ENCODE assay signal across 8 cellular contexts in the genomic region with DNA sequence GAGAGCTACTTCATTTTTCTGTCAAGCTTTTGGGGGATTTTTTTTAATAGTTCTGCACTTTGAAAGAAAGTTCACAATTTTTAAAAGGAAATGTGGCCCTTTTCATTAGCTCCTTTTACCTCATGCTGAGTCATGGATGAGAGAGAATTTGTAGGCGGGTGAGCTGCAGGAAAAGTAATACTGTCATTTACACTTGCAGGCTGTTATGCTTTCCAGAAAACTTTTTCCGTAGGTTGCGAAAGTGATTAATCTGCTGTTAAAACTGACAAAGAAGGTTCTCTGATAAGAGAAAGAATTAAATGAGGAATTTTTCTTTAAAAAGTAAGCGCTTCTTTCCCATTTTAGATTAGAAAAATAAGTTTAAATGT.
DNase-seq lines count a peak whose midpoint lies in the region; ATAC-seq and TF ChIP-seq lines count a peak whose summit lies in the region.
"Had no signal": no experiment of that assay in that cellular context is flagged by ENCODE, and none has a peak within 500 bp of the region (broad histone marks: within the 10 kb centered on the region; RNA-seq: fewer than 3 reads in every experiment).

No MANE protein-coding gene starts in this region.

- no peak overlapping the region for H3K27ac Mint-ChIP-seq in endothelial cell (ENCODE audit: unreplicated experiment)

- H3K4me3 Mint-ChIP-seq in endothelial cell (ENCODE audit: unreplicated experiment): no peak overlapping the region

- TF ChIP-seq CTCF in HEK293 (tag by site-specific recombination; IDR thresholded peaks at IDR 0.05) (no peak), foreskin keratinocyte (conservative IDR thresholded peaks at IDR 0.05) (no peak), endothelial cell (IDR thresholded peaks at IDR 0.05; ENCODE audit: unreplicated experiment) (no peak)

- no peaks in the 10 kb centered on the region for H3K36me3 Mint-ChIP-seq in endothelial cell (ENCODE audit: low read depth, unreplicated experiment)

- peaks cover 7% of the 10 kb centered on the region for H3K4me1 Mint-ChIP-seq in endothelial cell (ENCODE audit: unreplicated experiment)

- no peaks in the 10 kb centered on the region for H3K27me3 ChIP-seq in foreskin keratinocyte

- CTCF ChIA-PET in HEK293 (lab: Yijun Ruan, JAX): interaction anchor here (0.5 kb wide), 1 partner anchor 29 kb away, joined by 4 read pairs; no protein-coding TSS in a partner anchor

- H3K36me3 ChIP-seq in HEK293 (ENCODE audit: control insufficient read depth in 2 of 2, insufficient read depth in 1 of 2, low read length in 2 of 2): no peaks in the 10 kb centered on the region

- H3K9me3 ChIP-seq in HEK293 (ENCODE audit: control insufficient read depth, insufficient read depth, low read depth, low read length): no peaks in the 10 kb centered on the region

- no peak overlapping the region for H3K4me3 ChIP-seq in HEK293 (ENCODE audit: low read depth, low read length)

- ATAC-seq in SK-N-SH treated with all-trans-retinoic acid at 6 μM for 48 hours (peak; percentile 74), foreskin keratinocyte (peak; percentile 82)

- no peak overlapping the region for H3K27ac ChIP-seq in HEK293 (ENCODE audit: extremely low read depth, low read depth, low read length)
- H3K27ac ChIP-seq in foreskin keratinocyte: peak overlapping the region; percentile 68

- DNase-seq in foreskin keratinocyte (peak; percentile 62 to 77), NCI-H1417 (lab: John Stamatoyannopoulos, UW) (no peak), endothelial cell (ENCODE audit: low spot score) (no peak), DMS114 treated with DMSO at 0.1 percent for 48 hours (lab: John Stamatoyannopoulos, UW; ENCODE audit: unreplicated experiment) (no peak)
- peak; percentile 24 for DNase-seq in stimulated activated CD4-positive, alpha-beta T cell treated with anti-CD3 and anti-CD28 coated beads, Interleukin-2, amount 100 ng/mL, for 4 hours (ENCODE audit: low read depth)
- DNase-seq: T-helper 9 cell had no signal

- H3K4me1 ChIP-seq in HEK293 (ENCODE audit: control insufficient read depth, insufficient read depth, low read length) (no peaks in the 10 kb centered on the region), foreskin keratinocyte (peaks cover 15% of the 10 kb centered on the region)

- H3K9me3 Mint-ChIP-seq in endothelial cell (ENCODE audit: unreplicated experiment): no peaks in the 10 kb centered on the region

- POLR2A ChIA-PET in HEK293 (lab: Yijun Ruan, JAX): no interaction called here

- H3K27me3 Mint-ChIP-seq in endothelial cell (ENCODE audit: unreplicated experiment): no peaks in the 10 kb centered on the region

TF ChIP-seq in HEK293, 187 proteins besides CTCF, POLR2A, EP300 and RAD21:
- no peak for TF ChIP-seq ZNF596 (tag by site-specific recombination; IDR thresholded peaks at IDR 0.05)
- no peak for TF ChIP-seq ZNF202 (tag by site-specific recombination; IDR thresholded peaks at IDR 0.05; ENCODE audit: borderline replicate concordance)
- TF ChIP-seq ZFHX2 (tag by site-specific recombination; conservative IDR thresholded peaks at IDR 0.05): peak; percentile 39; the same call in 1 of the 2 replicates
- TF ChIP-seq, protein P1, sequence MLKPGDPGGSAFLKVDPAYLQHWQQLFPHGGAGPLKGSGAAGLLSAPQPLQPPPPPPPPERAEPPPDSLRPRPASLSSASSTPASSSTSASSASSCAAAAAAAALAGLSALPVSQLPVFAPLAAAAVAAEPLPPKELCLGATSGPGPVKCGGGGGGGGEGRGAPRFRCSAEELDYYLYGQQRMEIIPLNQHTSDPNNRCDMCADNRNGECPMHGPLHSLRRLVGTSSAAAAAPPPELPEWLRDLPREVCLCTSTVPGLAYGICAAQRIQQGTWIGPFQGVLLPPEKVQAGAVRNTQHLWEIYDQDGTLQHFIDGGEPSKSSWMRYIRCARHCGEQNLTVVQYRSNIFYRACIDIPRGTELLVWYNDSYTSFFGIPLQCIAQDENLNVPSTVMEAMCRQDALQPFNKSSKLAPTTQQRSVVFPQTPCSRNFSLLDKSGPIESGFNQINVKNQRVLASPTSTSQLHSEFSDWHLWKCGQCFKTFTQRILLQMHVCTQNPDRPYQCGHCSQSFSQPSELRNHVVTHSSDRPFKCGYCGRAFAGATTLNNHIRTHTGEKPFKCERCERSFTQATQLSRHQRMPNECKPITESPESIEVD (tag by site-specific recombination; IDR thresholded peaks at IDR 0.05): peak; percentile 53; the same call in 1 of the 2 replicates

TF ChIP-seq in SK-N-SH treated with all-trans-retinoic acid at 6 μM for 48 hours, 23 proteins besides CTCF, POLR2A, EP300 and RAD21:
- TF ChIP-seq ARNTL (CRISPR knock-in tag; IDR thresholded peaks at IDR 0.05; ENCODE audit: borderline replicate concordance, low read depth): no peak
- no peak for TF ChIP-seq CSRNP3 (CRISPR knock-in tag; IDR thresholded peaks at IDR 0.05)
- TF ChIP-seq ZC3H10 (CRISPR knock-in tag; IDR thresholded peaks at IDR 0.05): no peak
- TF ChIP-seq OSR1 (CRISPR knock-in tag; IDR thresholded peaks at IDR 0.05): no peak
- TF ChIP-seq ZFP3 (CRISPR knock-in tag; IDR thresholded peaks at IDR 0.05): no peak
- TF ChIP-seq, protein P2, sequence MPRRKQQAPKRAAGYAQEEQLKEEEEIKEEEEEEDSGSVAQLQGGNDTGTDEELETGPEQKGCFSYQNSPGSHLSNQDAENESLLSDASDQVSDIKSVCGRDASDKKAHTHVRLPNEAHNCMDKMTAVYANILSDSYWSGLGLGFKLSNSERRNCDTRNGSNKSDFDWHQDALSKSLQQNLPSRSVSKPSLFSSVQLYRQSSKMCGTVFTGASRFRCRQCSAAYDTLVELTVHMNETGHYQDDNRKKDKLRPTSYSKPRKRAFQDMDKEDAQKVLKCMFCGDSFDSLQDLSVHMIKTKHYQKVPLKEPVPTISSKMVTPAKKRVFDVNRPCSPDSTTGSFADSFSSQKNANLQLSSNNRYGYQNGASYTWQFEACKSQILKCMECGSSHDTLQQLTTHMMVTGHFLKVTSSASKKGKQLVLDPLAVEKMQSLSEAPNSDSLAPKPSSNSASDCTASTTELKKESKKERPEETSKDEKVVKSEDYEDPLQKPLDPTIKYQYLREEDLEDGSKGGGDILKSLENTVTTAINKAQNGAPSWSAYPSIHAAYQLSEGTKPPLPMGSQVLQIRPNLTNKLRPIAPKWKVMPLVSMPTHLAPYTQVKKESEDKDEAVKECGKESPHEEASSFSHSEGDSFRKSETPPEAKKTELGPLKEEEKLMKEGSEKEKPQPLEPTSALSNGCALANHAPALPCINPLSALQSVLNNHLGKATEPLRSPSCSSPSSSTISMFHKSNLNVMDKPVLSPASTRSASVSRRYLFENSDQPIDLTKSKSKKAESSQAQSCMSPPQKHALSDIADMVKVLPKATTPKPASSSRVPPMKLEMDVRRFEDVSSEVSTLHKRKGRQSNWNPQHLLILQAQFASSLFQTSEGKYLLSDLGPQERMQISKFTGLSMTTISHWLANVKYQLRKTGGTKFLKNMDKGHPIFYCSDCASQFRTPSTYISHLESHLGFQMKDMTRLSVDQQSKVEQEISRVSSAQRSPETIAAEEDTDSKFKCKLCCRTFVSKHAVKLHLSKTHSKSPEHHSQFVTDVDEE (CRISPR knock-in tag; IDR thresholded peaks at IDR 0.05): no peak
- no peak for TF ChIP-seq ZNF565 (CRISPR knock-in tag; conservative IDR thresholded peaks at IDR 0.05; ENCODE audit: low read depth)
- no peak for TF ChIP-seq BACH2 (CRISPR knock-in tag; IDR thresholded peaks at IDR 0.05; ENCODE audit: borderline replicate concordance)
- no peak for TF ChIP-seq SNAI2 (CRISPR knock-in tag; IDR thresholded peaks at IDR 0.05)
- TF ChIP-seq GLIS3 (CRISPR knock-in tag; IDR thresholded peaks at IDR 0.05): no peak
- TF ChIP-seq PPARA (CRISPR knock-in tag; IDR thresholded peaks at IDR 0.05; ENCODE audit: borderline replicate concordance): no peak
- no peak for TF ChIP-seq ISL1 (CRISPR knock-in tag; IDR thresholded peaks at IDR 0.05)
- no peak for TF ChIP-seq ESRRG (CRISPR knock-in tag; IDR thresholded peaks at IDR 0.05)
- TF ChIP-seq TOX (CRISPR knock-in tag; IDR thresholded peaks at IDR 0.05; ENCODE audit: borderline replicate concordance): no peak

Comparison
In these comparisons a context has a peak if more than half of its experiments do, and no peak if none do; other contexts are left out.
1. DNase-seq: peak in foreskin keratinocyte (2 of 2) and stimulated activated CD4-positive, alpha-beta T cell treated with anti-CD3 and anti-CD28 coated beads, Interleukin-2, amount 100 ng/mL, for 4 hours (single experiment); none in NCI-H1417 (0 of 3), endothelial cell (single experiment) and DMS114 treated with DMSO at 0.1 percent for 48 hours (single experiment).